Comparison of ENCODE assay signal across 1 cellular context in genomic region chr15:89003865-89004725, GRCh38.
TF ChIP-seq lines count a peak whose summit lies in the region.

No MANE protein-coding gene starts in this region.

TF ChIP-seq in K562, 482 proteins besides CTCF, POLR2A, EP300 and RAD21 (continued from another document and continues in another):
- TF ChIP-seq PHF21A (IDR thresholded peaks at IDR 0.05; ENCODE audit: borderline replicate concordance, low read depth) (no peak), BDP1 (IDR thresholded peaks at IDR 0.05; ENCODE audit: insufficient read depth, insufficient read length) (no peak), E2F6 (IDR thresholded peaks at IDR 0.05; ENCODE audit: borderline replicate concordance in 1 of 2, extremely low read depth in 1 of 2, insufficient read depth in 1 of 2, insufficient read length in 1 of 2, low read depth in 1 of 2, low read length in 1 of 2, poor library complexity in 1 of 2, severe bottlenecking in 1 of 2) (no peak), TEAD2 (tag; IDR thresholded peaks at IDR 0.05) (no peak), BRCA1 (IDR thresholded peaks at IDR 0.05) (no peak), BRCA1 (CRISPR knock-in tag; IDR thresholded peaks at IDR 0.05) (no peak), SNAPC5 (CRISPR knock-in tag; IDR thresholded peaks at IDR 0.05) (no peak), MAZ (CRISPR knock-in tag; conservative IDR thresholded peaks at IDR 0.05 in 1 of 2, IDR thresholded peaks at IDR 0.05 in 1 of 2) (peak in 1 of 2 experiments; percentile 66; a peak in 2 of 4 replicates), JUND (IDR thresholded peaks at IDR 0.05; ENCODE audit: borderline replicate concordance, low read depth, low read length) (peak; percentile 42; the same call in 1 of the 2 replicates), JUND (tag; IDR thresholded peaks at IDR 0.05; ENCODE audit: borderline replicate concordance, low read depth, low read length) (no peak), CBX8 (IDR thresholded peaks at IDR 0.05; ENCODE audit: borderline replicate concordance, extremely low read depth, low read depth, low read length, poor library complexity, severe bottlenecking) (no peak), KDM1A (IDR thresholded peaks at IDR 0.05) (no peak), NFIC (IDR thresholded peaks at IDR 0.05) (0 out of 2 replicates have a peak, but pooled peaks have one; percentile 5), PTTG1 (tag; IDR thresholded peaks at IDR 0.05; ENCODE audit: low read depth) (no peak), PHTF2 (CRISPR knock-in tag; IDR thresholded peaks at IDR 0.05) (no peak), ZNF398 (CRISPR knock-in tag; IDR thresholded peaks at IDR 0.05) (no peak), KDM2B (CRISPR knock-in tag; IDR thresholded peaks at IDR 0.05) (no peak), RAD51 (IDR thresholded peaks at IDR 0.05; ENCODE audit: borderline replicate concordance, low read depth) (no peak), HDGF (IDR thresholded peaks at IDR 0.05) (0 out of 2 replicates have a peak, but pooled peaks have one; percentile 32), MAFG (tag; conservative IDR thresholded peaks at IDR 0.05) (no peak), FOXK1 (CRISPR knock-in tag; IDR thresholded peaks at IDR 0.05; ENCODE audit: borderline replicate concordance) (no peak), CBX1 (IDR thresholded peaks at IDR 0.05; ENCODE audit: low read depth) (no peak), ZNF57 (CRISPR knock-in tag; IDR thresholded peaks at IDR 0.05) (no peak), ZNF184 (CRISPR knock-in tag; IDR thresholded peaks at IDR 0.05) (no peak), ZFP1 (CRISPR knock-in tag; IDR thresholded peaks at IDR 0.05) (no peak), ZNF407 (IDR thresholded peaks at IDR 0.05; ENCODE audit: low read depth) (no peak), THAP12 (CRISPR knock-in tag; IDR thresholded peaks at IDR 0.05) (no peak), SMAD2 (IDR thresholded peaks at IDR 0.05; ENCODE audit: low read depth, low read length) (no peak), USF2 (CRISPR knock-in tag; IDR thresholded peaks at IDR 0.05) (no peak), BACH1 (tag; IDR thresholded peaks at IDR 0.05) (no peak), ZNF253 (CRISPR knock-in tag; conservative IDR thresholded peaks at IDR 0.05) (no peak), FOXJ3 (CRISPR knock-in tag; IDR thresholded peaks at IDR 0.05) (no peak), CHAMP1 (IDR thresholded peaks at IDR 0.05) (no peak)
- TF ChIP-seq, protein P1, sequence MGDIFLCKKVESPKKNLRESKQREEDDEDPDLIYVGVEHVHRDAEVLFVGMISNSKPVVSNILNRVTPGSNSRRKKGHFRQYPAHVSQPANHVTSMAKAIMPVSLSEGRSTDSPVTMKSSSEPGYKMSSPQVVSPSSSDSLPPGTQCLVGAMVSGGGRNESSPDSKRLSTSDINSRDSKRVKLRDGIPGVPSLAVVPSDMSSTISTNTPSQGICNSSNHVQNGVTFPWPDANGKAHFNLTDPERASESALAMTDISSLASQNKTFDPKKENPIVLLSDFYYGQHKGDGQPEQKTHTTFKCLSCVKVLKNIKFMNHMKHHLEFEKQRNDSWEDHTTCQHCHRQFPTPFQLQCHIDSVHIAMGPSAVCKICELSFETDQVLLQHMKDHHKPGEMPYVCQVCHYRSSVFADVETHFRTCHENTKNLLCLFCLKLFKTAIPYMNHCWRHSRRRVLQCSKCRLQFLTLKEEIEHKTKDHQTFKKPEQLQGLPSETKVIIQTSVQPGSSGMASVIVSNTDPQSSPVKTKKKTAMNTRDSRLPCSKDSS (IDR thresholded peaks at IDR 0.05; ENCODE audit: low read depth, partially characterized antibody) = no peak
- TF ChIP-seq, protein P2, sequence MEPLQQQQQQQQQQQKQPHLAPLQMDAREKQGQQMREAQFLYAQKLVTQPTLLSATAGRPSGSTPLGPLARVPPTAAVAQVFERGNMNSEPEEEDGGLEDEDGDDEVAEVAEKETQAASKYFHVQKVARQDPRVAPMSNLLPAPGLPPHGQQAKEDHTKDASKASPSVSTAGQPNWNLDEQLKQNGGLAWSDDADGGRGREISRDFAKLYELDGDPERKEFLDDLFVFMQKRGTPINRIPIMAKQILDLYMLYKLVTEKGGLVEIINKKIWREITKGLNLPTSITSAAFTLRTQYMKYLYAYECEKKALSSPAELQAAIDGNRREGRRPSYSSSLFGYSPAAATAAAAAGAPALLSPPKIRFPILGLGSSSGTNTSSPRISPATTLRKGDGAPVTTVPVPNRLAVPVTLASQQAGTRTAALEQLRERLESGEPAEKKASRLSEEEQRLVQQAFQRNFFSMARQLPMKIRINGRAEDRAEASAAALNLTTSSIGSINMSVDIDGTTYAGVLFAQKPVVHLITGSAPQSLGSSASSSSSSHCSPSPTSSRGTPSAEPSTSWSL (CRISPR knock-in tag; IDR thresholded peaks at IDR 0.05; ENCODE audit: borderline replicate concordance) = no peak
- TF ChIP-seq, protein P3, sequence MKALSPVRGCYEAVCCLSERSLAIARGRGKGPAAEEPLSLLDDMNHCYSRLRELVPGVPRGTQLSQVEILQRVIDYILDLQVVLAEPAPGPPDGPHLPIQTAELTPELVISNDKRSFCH (CRISPR knock-in tag; IDR thresholded peaks at IDR 0.05) = no peak
- TF ChIP-seq, protein P3 (tag; IDR thresholded peaks at IDR 0.05) = 0 out of 2 replicates have a peak, but pooled peaks have one; percentile 23
- TF ChIP-seq, protein P4, sequence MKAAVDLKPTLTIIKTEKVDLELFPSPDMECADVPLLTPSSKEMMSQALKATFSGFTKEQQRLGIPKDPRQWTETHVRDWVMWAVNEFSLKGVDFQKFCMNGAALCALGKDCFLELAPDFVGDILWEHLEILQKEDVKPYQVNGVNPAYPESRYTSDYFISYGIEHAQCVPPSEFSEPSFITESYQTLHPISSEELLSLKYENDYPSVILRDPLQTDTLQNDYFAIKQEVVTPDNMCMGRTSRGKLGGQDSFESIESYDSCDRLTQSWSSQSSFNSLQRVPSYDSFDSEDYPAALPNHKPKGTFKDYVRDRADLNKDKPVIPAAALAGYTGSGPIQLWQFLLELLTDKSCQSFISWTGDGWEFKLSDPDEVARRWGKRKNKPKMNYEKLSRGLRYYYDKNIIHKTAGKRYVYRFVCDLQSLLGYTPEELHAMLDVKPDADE (conservative IDR thresholded peaks at IDR 0.05; ENCODE audit: control insufficient read depth, low read depth, low read length) = no peak
